In the genomic region with DNA sequence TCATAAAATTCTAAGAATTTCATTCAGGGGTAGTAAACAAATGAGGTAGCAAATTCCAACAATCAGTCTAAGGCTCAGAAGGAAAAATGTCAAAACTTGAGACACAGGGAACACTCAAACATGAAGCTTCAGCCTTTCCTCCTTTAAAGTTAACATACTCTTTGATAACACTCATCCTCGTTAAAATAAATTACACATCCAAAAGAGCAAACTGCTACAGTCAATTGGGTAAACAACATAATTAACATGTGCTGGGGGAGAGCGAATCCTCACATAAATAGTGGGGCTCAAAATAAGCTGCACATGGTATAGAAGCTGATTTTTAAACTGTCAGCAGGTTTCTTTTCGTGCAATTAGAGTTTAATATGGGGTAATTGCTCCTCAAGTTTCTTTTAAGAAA, we compare ENCODE assay signal across 10 cellular contexts. TPM values are rescaled to one million over a fixed set of nuclear protein-coding genes. Genes with fewer than 3 reads are reported as not detected.
DNase-seq lines count a peak whose midpoint lies in the region; ATAC-seq and TF ChIP-seq lines count a peak whose summit lies in the region.
"Had no signal": no experiment of that assay in that cellular context is flagged by ENCODE, and none has a peak within 500 bp of the region (broad histone marks: within the 10 kb centered on the region; RNA-seq: fewer than 3 reads in every experiment).

No MANE protein-coding gene starts in this region.

- no peak overlapping the region for H3K9ac ChIP-seq in iPS-15b (ENCODE audit: low read depth, low read length)

- CTCF ChIA-PET in activated CD8-positive, alpha-beta memory T cell treated with anti-CD3 and anti-CD28 coated beads, Interleukin-2, amount 10 ng/mL, durations not matched to agents 7 days and 5 days (lab: Charles Lee) = interaction anchor here (1.2 to 3.5 kb wide), 6 partner anchors 13 to 69 kb away, joined by 3 to 43 read pairs (median 8); partner anchors contain the start of gene GRB2

- no peaks in the 10 kb centered on the region for H3K36me3 ChIP-seq in iPS-15b (ENCODE audit: control insufficient read depth, insufficient read depth, low read length)

- H3K4me1 ChIP-seq in iPS-15b (ENCODE audit: control insufficient read depth, insufficient read depth, low read length) = peaks cover 14% of the 10 kb centered on the region

- peak overlapping the region; percentile 31 for H3K4me3 Mint-ChIP-seq in activated CD8-positive, alpha-beta memory T cell treated with anti-CD3 and anti-CD28 coated beads, Interleukin-2, amount 10 ng/mL, durations not matched to agents 7 days and 5 days
- H3K4me3 Mint-ChIP-seq in activated naive CD8-positive, alpha-beta T cell = peak overlapping the region; percentile 24
- no peak overlapping the region for H3K4me3 Mint-ChIP-seq in stimulated activated memory B cell treated with anti-CD40 and anti-IgM and Interleukin-4, amounts not matched to agents 10 μg/mL and 1 μg/mL and 100 μg/mL, for 72 hours

- H3K4me3 ChIP-seq in iPS-15b (ENCODE audit: low read depth, low read length) = peak overlapping the region; percentile 80
- H3K4me3 ChIP-seq in coronary artery = no peak overlapping the region

- no peaks in the 10 kb centered on the region for H3K9me3 ChIP-seq in iPS-15b (ENCODE audit: control insufficient read depth, insufficient read depth, low read length)

- no peak for ATAC-seq in activated CD8-positive, alpha-beta memory T cell treated with anti-CD3 and anti-CD28 coated beads, Interleukin-2, amount 10 ng/mL, durations not matched to agents 7 days and 5 days
- no peak for ATAC-seq in stimulated activated memory B cell treated with anti-CD40 and anti-IgM and Interleukin-4, amounts not matched to agents 10 μg/mL and 1 μg/mL and 100 μg/mL, for 72 hours

- no peaks in the 10 kb centered on the region for H3K9me3 Mint-ChIP-seq in activated CD8-positive, alpha-beta memory T cell treated with anti-CD3 and anti-CD28 coated beads, Interleukin-2, amount 10 ng/mL, durations not matched to agents 7 days and 5 days (ENCODE audit: low read depth)
- H3K9me3 Mint-ChIP-seq in activated naive CD8-positive, alpha-beta T cell (ENCODE audit: low read depth) = no peaks in the 10 kb centered on the region
- no peaks in the 10 kb centered on the region for H3K9me3 Mint-ChIP-seq in stimulated activated memory B cell treated with anti-CD40 and anti-IgM and Interleukin-4, amounts not matched to agents 10 μg/mL and 1 μg/mL and 100 μg/mL, for 72 hours
- H3K9me3 Mint-ChIP-seq: CD14-positive monocyte had no signal

- H3K36me3 Mint-ChIP-seq in activated CD8-positive, alpha-beta memory T cell treated with anti-CD3 and anti-CD28 coated beads, Interleukin-2, amount 10 ng/mL, durations not matched to agents 7 days and 5 days = peaks cover 31% of the 10 kb centered on the region
- peaks cover 2% of the 10 kb centered on the region for H3K36me3 Mint-ChIP-seq in activated naive CD8-positive, alpha-beta T cell
- H3K36me3 Mint-ChIP-seq in stimulated activated memory B cell treated with anti-CD40 and anti-IgM and Interleukin-4, amounts not matched to agents 10 μg/mL and 1 μg/mL and 100 μg/mL, for 72 hours = peaks cover 52% of the 10 kb centered on the region

- no peak for DNase-seq in activated CD8-positive, alpha-beta memory T cell treated with anti-CD3 and anti-CD28 coated beads, Interleukin-2, amount 10 ng/mL, durations not matched to agents 7 days and 5 days
- DNase-seq in activated CD8-positive, alpha-beta memory T cell treated with anti-CD3 and anti-CD28 coated beads, Interleukin-2, amount 50 U/mL, for 4 hours = no peak
- DNase-seq in coronary artery (ENCODE audit: low spot score) = no peak
- no peak for DNase-seq in EL
- DNase-seq in NCI-H2171 (lab: John Stamatoyannopoulos, UW) = no peak
- DNase-seq: NCI-H1417 treated with DMSO at 0.1 percent for 48 hours had no signal

- TF ChIP-seq CTCF in coronary artery (IDR thresholded peaks at IDR 0.05) = no peak

- H3K27me3 Mint-ChIP-seq in activated CD8-positive, alpha-beta memory T cell treated with anti-CD3 and anti-CD28 coated beads, Interleukin-2, amount 10 ng/mL, durations not matched to agents 7 days and 5 days = no peaks in the 10 kb centered on the region
- H3K27me3 Mint-ChIP-seq in activated naive CD8-positive, alpha-beta T cell = no peaks in the 10 kb centered on the region
- H3K27me3 Mint-ChIP-seq in stimulated activated memory B cell treated with anti-CD40 and anti-IgM and Interleukin-4, amounts not matched to agents 10 μg/mL and 1 μg/mL and 100 μg/mL, for 72 hours = no peaks in the 10 kb centered on the region

- H3K27me3 ChIP-seq in iPS-15b (ENCODE audit: control insufficient read depth, insufficient read depth, low read length) = no peaks in the 10 kb centered on the region

- H3K27ac Mint-ChIP-seq in activated CD8-positive, alpha-beta memory T cell treated with anti-CD3 and anti-CD28 coated beads, Interleukin-2, amount 10 ng/mL, durations not matched to agents 7 days and 5 days = no peak overlapping the region
- peak overlapping the region; percentile 66 for H3K27ac Mint-ChIP-seq in activated naive CD8-positive, alpha-beta T cell
- peak overlapping the region; percentile 69 for H3K27ac Mint-ChIP-seq in stimulated activated memory B cell treated with anti-CD40 and anti-IgM and Interleukin-4, amounts not matched to agents 10 μg/mL and 1 μg/mL and 100 μg/mL, for 72 hours

- H3K27ac ChIP-seq in coronary artery = peak overlapping the region in 1 of 2 donors; percentile 75

- peaks cover 72% of the 10 kb centered on the region for H3K4me1 Mint-ChIP-seq in activated CD8-positive, alpha-beta memory T cell treated with anti-CD3 and anti-CD28 coated beads, Interleukin-2, amount 10 ng/mL, durations not matched to agents 7 days and 5 days
- peaks cover 81% of the 10 kb centered on the region for H3K4me1 Mint-ChIP-seq in activated naive CD8-positive, alpha-beta T cell (ENCODE audit: low read depth)
- H3K4me1 Mint-ChIP-seq in stimulated activated memory B cell treated with anti-CD40 and anti-IgM and Interleukin-4, amounts not matched to agents 10 μg/mL and 1 μg/mL and 100 μg/mL, for 72 hours = peaks cover 90% of the 10 kb centered on the region

RNA-seq across cellular contexts. Expression of gene GRB2, which starts 12.9 kb away (rescaled TPM):
- 100 to 1,000 TPM; 138 to 179 TPM for total RNA-seq in activated CD8-positive, alpha-beta memory T cell treated with anti-CD3 and anti-CD28 coated beads, Interleukin-2, amount 10 ng/mL, durations not matched to agents 7 days and 5 days
